In the genomic region with DNA sequence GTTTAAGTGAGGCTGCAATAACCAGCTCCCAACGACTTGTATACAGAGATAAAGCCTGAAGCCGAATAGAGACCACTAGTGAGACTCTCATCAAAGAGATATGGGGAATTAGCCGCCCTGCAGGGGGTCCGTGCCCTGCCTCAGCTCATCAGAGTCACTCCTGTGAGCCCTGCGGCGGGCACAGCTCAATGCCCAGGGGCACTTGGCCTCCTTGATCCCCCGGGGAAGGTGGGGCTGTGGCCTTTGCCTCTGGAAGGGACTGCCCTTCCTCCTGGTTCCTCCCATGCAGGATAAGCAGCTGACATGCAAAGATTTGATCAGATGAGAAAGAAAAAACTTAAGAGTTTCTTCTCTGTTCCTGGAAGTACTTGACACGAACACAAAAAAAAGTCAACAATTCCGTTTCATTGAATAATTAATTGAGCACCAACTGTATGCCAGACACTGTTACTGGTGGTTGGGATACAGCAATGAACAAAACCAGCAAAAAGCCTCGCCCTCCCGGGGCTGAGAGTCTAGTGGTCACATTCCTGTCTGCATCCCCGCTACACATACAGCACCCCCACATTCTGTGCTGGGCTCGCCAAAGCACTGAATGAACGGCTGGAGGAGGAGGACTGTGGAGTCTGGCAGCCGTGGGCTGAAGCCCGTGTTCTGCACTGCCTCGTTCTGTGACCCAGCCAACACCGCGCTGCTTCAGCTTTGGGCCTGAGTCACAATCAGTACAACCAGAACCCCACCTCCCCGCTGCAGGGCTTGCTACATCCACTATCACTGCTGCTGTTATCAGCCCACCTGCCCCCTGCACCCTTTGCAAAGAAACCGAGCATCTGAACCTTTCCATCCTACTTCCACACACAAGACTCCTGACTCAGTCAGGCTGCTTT, we compare ENCODE assay signal across 1 cellular context.
TF ChIP-seq lines count a peak whose summit lies in the region.

No MANE protein-coding gene starts in this region.

TF ChIP-seq in K562, 482 proteins besides CTCF, POLR2A, EP300 and RAD21 (continues in another document):
- TF ChIP-seq SIN3B (IDR thresholded peaks at IDR 0.05; ENCODE audit: low read depth) (no peak), ZNF311 (CRISPR knock-in tag; IDR thresholded peaks at IDR 0.05) (0 out of 2 replicates have a peak, but pooled peaks have one; percentile 12), ZNF696 (CRISPR knock-in tag; conservative IDR thresholded peaks at IDR 0.05) (no peak), ZEB2 (IDR thresholded peaks at IDR 0.05) (peak; percentile 65; the same call in 1 of the 2 replicates), NFIC (IDR thresholded peaks at IDR 0.05) (peak; percentile 45; the same call in 1 of the 2 replicates), CBFA2T3 (IDR thresholded peaks at IDR 0.05) (peak; percentile 87), FOSL1 (tag; conservative IDR thresholded peaks at IDR 0.05) (peak; percentile 32; the same call in 1 of the 2 replicates), DPF2 (IDR thresholded peaks at IDR 0.05) (peak; percentile 79; the same call in 1 of the 2 replicates), RCOR1 (IDR thresholded peaks at IDR 0.05; ENCODE audit: borderline replicate concordance in 1 of 2, low read depth in 2 of 2, low read length in 2 of 2) (peak in 1 of 2 experiments; percentile 71; a peak in 2 of 4 replicates), NR2C2 (CRISPR knock-in tag; IDR thresholded peaks at IDR 0.05) (no peak), NR2C2 (tag; IDR thresholded peaks at IDR 0.05) (peak; percentile 33; the same call in 1 of the 2 replicates), EGR1 (conservative IDR thresholded peaks at IDR 0.05) (0 out of 2 replicates have a peak, but pooled peaks have one; percentile 14), JUND (IDR thresholded peaks at IDR 0.05; ENCODE audit: borderline replicate concordance, low read depth, low read length) (peak; percentile 24; the same call in 1 of the 2 replicates), JUND (tag; IDR thresholded peaks at IDR 0.05; ENCODE audit: borderline replicate concordance, low read depth, low read length) (no peak; the same call in 2 of the 3 replicates), ZFX (CRISPR knock-in tag; IDR thresholded peaks at IDR 0.05) (0 out of 2 replicates have a peak, but pooled peaks have one; percentile 40), ARID1B (IDR thresholded peaks at IDR 0.05) (peak; percentile 76), KDM1A (IDR thresholded peaks at IDR 0.05) (peak; percentile 76 to 78), ZBTB43 (CRISPR knock-in tag; IDR thresholded peaks at IDR 0.05) (no peak), VEZF1 (CRISPR knock-in tag; IDR thresholded peaks at IDR 0.05) (no peak), HDAC1 (IDR thresholded peaks at IDR 0.05) (0 out of 4 replicates have a peak, but pooled peaks of 1 of the 2 experiments have one; percentile 48), RBM17 (IDR thresholded peaks at IDR 0.05; ENCODE audit: borderline replicate concordance, low read depth, low read length) (no peak), SMC3 (conservative IDR thresholded peaks at IDR 0.05; ENCODE audit: insufficient read depth, low read depth, low read length) (no peak), TAL1 (IDR thresholded peaks at IDR 0.05) (peak; percentile 61; the same call in 1 of the 2 replicates), NCOR1 (IDR thresholded peaks at IDR 0.05) (peak; percentile 60), TRIM25 (IDR thresholded peaks at IDR 0.05; ENCODE audit: borderline replicate concordance) (no peak), CEBPB (tag; IDR thresholded peaks at IDR 0.05) (peak; percentile 36), ADNP (tag; IDR thresholded peaks at IDR 0.05) (0 out of 2 replicates have a peak, but pooled peaks have one; percentile 22), NFYB (IDR thresholded peaks at IDR 0.05; ENCODE audit: extremely low read depth, insufficient read length) (no peak), ZBTB7A (IDR thresholded peaks at IDR 0.05; ENCODE audit: borderline replicate concordance, control insufficient read depth, low read depth, low read length) (peak; percentile 35; the same call in 1 of the 2 replicates), GATAD2A (IDR thresholded peaks at IDR 0.05) (0 out of 2 replicates have a peak, but pooled peaks have one; percentile 32), MBD2 (IDR thresholded peaks at IDR 0.05; ENCODE audit: borderline replicate concordance, low read depth) (0 out of 2 replicates have a peak, but pooled peaks have one; percentile 22), LEF1 (IDR thresholded peaks at IDR 0.05) (0 out of 2 replicates have a peak, but pooled peaks have one; percentile 8), KAT7 (CRISPR knock-in tag; IDR thresholded peaks at IDR 0.05; ENCODE audit: borderline replicate concordance) (peak; percentile 53; the same call in 1 of the 2 replicates), ZNF740 (CRISPR knock-in tag; IDR thresholded peaks at IDR 0.05) (peak; percentile 67; the same call in 1 of the 2 replicates), ZNF740 (tag; IDR thresholded peaks at IDR 0.05) (peak in 1 of 2 experiments; percentile 32; a peak in 1 of 4 replicates), MBD1 (CRISPR knock-in tag; IDR thresholded peaks at IDR 0.05) (no peak), POLR2AphosphoS5 (IDR thresholded peaks at IDR 0.05; ENCODE audit: control insufficient read depth, insufficient read depth, low read depth, low read length) (peak; percentile 37; the same call in 1 of the 2 replicates)
- TF ChIP-seq, protein P1, sequence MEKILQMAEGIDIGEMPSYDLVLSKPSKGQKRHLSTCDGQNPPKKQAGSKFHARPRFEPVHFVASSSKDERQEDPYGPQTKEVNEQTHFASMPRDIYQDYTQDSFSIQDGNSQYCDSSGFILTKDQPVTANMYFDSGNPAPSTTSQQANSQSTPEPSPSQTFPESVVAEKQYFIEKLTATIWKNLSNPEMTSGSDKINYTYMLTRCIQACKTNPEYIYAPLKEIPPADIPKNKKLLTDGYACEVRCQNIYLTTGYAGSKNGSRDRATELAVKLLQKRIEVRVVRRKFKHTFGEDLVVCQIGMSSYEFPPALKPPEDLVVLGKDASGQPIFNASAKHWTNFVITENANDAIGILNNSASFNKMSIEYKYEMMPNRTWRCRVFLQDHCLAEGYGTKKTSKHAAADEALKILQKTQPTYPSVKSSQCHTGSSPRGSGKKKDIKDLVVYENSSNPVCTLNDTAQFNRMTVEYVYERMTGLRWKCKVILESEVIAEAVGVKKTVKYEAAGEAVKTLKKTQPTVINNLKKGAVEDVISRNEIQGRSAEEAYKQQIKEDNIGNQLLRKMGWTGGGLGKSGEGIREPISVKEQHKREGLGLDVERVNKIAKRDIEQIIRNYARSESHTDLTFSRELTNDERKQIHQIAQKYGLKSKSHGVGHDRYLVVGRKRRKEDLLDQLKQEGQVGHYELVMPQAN (IDR thresholded peaks at IDR 0.05; ENCODE audit: borderline replicate concordance), result no peak
- TF ChIP-seq, protein P2, sequence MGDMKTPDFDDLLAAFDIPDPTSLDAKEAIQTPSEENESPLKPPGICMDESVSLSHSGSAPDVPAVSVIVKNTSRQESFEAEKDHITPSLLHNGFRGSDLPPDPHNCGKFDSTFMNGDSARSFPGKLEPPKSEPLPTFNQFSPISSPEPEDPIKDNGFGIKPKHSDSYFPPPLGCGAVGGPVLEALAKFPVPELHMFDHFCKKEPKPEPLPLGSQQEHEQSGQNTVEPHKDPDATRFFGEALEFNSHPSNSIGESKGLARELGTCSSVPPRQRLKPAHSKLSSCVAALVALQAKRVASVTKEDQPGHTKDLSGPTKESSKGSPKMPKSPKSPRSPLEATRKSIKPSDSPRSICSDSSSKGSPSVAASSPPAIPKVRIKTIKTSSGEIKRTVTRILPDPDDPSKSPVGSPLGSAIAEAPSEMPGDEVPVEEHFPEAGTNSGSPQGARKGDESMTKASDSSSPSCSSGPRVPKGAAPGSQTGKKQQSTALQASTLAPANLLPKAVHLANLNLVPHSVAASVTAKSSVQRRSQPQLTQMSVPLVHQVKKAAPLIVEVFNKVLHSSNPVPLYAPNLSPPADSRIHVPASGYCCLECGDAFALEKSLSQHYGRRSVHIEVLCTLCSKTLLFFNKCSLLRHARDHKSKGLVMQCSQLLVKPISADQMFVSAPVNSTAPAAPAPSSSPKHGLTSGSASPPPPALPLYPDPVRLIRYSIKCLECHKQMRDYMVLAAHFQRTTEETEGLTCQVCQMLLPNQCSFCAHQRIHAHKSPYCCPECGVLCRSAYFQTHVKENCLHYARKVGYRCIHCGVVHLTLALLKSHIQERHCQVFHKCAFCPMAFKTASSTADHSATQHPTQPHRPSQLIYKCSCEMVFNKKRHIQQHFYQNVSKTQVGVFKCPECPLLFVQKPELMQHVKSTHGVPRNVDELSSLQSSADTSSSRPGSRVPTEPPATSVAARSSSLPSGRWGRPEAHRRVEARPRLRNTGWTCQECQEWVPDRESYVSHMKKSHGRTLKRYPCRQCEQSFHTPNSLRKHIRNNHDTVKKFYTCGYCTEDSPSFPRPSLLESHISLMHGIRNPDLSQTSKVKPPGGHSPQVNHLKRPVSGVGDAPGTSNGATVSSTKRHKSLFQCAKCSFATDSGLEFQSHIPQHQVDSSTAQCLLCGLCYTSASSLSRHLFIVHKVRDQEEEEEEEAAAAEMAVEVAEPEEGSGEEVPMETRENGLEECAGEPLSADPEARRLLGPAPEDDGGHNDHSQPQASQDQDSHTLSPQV (IDR thresholded peaks at IDR 0.05), result peak; percentile 25; the same call in 1 of the 2 replicates
- TF ChIP-seq, protein P3, sequence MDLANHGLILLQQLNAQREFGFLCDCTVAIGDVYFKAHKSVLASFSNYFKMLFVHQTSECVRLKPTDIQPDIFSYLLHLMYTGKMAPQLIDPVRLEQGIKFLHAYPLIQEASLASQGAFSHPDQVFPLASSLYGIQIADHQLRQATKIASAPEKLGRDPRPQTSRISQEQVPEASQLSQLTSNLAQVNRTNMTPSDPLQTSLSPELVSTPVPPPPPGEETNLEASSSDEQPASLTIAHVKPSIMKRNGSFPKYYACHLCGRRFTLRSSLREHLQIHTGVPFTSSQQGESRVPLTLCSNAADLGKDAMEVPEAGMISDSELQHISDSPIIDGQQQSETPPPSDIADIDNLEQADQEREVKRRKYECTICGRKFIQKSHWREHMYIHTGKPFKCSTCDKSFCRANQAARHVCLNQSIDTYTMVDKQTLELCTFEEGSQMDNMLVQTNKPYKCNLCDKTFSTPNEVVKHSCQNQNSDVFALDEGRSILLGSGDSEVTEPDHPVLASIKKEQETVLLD (IDR thresholded peaks at IDR 0.05), result peak; percentile 45
- TF ChIP-seq, protein P4, sequence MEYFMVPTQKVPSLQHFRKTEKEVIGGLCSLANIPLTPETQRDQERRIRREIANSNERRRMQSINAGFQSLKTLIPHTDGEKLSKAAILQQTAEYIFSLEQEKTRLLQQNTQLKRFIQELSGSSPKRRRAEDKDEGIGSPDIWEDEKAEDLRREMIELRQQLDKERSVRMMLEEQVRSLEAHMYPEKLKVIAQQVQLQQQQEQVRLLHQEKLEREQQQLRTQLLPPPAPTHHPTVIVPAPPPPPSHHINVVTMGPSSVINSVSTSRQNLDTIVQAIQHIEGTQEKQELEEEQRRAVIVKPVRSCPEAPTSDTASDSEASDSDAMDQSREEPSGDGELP (CRISPR knock-in tag; IDR thresholded peaks at IDR 0.05; ENCODE audit: borderline replicate concordance), result peak; percentile 56; the same call in 1 of the 2 replicates
- TF ChIP-seq, protein P5, sequence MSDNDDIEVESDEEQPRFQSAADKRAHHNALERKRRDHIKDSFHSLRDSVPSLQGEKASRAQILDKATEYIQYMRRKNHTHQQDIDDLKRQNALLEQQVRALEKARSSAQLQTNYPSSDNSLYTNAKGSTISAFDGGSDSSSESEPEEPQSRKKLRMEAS (CRISPR knock-in tag; IDR thresholded peaks at IDR 0.05), result no peak
